Comparison of ENCODE assay signal across 1 cellular context in the genomic region with DNA sequence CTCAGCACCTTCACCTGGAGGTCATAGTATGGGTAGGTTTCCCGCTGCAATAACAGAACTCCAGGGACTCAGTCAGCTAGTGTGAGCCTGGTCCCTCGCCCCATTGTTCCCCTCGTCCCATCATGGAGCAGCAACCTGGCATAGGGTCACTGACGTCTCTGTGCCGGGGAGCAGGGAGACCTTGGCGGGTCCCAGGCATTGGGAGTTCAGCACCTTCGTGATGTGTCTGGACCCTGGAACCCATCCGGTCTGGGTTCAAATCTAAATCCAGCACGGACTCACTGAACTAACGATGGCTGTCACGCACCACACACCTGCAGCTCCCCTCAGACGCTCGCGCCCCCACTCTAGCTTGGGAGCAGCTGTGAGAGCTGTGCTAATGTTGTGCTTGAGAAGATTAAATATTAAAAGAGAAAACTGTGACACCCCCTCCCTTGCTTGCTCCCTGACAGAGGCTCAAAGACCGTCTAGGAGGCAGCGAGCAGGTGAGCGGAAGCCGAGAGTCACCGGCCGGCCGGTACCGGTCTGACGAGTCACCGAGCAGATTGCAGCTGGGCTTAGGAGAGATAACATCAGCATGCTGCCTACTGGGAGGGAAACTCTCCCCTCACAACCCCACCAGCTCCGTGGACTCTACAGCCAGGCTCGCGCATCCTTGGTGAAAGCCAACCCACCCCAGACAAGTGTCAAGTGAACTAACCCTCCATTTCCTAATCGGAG.
TF ChIP-seq lines count a peak whose summit lies in the region.

No MANE protein-coding gene starts in this region.

TF ChIP-seq in K562, 482 proteins besides CTCF, POLR2A, EP300 and RAD21:
- TF ChIP-seq, protein P1, sequence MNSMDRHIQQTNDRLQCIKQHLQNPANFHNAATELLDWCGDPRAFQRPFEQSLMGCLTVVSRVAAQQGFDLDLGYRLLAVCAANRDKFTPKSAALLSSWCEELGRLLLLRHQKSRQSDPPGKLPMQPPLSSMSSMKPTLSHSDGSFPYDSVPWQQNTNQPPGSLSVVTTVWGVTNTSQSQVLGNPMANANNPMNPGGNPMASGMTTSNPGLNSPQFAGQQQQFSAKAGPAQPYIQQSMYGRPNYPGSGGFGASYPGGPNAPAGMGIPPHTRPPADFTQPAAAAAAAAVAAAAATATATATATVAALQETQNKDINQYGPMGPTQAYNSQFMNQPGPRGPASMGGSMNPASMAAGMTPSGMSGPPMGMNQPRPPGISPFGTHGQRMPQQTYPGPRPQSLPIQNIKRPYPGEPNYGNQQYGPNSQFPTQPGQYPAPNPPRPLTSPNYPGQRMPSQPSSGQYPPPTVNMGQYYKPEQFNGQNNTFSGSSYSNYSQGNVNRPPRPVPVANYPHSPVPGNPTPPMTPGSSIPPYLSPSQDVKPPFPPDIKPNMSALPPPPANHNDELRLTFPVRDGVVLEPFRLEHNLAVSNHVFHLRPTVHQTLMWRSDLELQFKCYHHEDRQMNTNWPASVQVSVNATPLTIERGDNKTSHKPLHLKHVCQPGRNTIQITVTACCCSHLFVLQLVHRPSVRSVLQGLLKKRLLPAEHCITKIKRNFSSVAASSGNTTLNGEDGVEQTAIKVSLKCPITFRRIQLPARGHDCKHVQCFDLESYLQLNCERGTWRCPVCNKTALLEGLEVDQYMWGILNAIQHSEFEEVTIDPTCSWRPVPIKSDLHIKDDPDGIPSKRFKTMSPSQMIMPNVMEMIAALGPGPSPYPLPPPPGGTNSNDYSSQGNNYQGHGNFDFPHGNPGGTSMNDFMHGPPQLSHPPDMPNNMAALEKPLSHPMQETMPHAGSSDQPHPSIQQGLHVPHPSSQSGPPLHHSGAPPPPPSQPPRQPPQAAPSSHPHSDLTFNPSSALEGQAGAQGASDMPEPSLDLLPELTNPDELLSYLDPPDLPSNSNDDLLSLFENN (IDR thresholded peaks at IDR 0.05; ENCODE audit: low read depth in 2 of 2, low read length in 2 of 2), result no peak
- TF ChIP-seq, protein P2, sequence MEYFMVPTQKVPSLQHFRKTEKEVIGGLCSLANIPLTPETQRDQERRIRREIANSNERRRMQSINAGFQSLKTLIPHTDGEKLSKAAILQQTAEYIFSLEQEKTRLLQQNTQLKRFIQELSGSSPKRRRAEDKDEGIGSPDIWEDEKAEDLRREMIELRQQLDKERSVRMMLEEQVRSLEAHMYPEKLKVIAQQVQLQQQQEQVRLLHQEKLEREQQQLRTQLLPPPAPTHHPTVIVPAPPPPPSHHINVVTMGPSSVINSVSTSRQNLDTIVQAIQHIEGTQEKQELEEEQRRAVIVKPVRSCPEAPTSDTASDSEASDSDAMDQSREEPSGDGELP (CRISPR knock-in tag; IDR thresholded peaks at IDR 0.05; ENCODE audit: borderline replicate concordance), result peak; percentile 40; the same call in 1 of the 2 replicates
- TF ChIP-seq, protein P3, sequence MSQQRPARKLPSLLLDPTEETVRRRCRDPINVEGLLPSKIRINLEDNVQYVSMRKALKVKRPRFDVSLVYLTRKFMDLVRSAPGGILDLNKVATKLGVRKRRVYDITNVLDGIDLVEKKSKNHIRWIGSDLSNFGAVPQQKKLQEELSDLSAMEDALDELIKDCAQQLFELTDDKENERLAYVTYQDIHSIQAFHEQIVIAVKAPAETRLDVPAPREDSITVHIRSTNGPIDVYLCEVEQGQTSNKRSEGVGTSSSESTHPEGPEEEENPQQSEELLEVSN (IDR thresholded peaks at IDR 0.05; ENCODE audit: borderline replicate concordance in 1 of 2, extremely low read depth in 1 of 2, insufficient read depth in 1 of 2, insufficient read length in 1 of 2, low read depth in 1 of 2, low read length in 1 of 2, poor library complexity in 1 of 2, severe bottlenecking in 1 of 2), result peak; percentile 33 to 80
- TF ChIP-seq ZBTB1 (CRISPR knock-in tag; IDR thresholded peaks at IDR 0.05; ENCODE audit: borderline replicate concordance, low read depth) (no peak), DPF2 (IDR thresholded peaks at IDR 0.05) (0 out of 2 replicates have a peak, but pooled peaks have one; percentile 28), L3MBTL2 (IDR thresholded peaks at IDR 0.05) (peak; percentile 72)
